ENCODE assay signal across 1 cellular context in genomic region chr19:38852231-38853044, GRCh38.
TF ChIP-seq lines count a peak whose summit lies in the region.

No MANE protein-coding gene starts in this region.

TF ChIP-seq in IMR-90, 13 proteins besides CTCF, POLR2A, EP300 and RAD21:
- TF ChIP-seq, protein P1, sequence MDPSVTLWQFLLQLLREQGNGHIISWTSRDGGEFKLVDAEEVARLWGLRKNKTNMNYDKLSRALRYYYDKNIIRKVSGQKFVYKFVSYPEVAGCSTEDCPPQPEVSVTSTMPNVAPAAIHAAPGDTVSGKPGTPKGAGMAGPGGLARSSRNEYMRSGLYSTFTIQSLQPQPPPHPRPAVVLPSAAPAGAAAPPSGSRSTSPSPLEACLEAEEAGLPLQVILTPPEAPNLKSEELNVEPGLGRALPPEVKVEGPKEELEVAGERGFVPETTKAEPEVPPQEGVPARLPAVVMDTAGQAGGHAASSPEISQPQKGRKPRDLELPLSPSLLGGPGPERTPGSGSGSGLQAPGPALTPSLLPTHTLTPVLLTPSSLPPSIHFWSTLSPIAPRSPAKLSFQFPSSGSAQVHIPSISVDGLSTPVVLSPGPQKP (IDR thresholded peaks at IDR 0.05; ENCODE audit: borderline replicate concordance, low read depth, low read length) = no peak
- TF ChIP-seq RCOR1 (IDR thresholded peaks at IDR 0.05; ENCODE audit: insufficient replicate concordance, low read length) (peak; percentile 66), SMC3 (IDR thresholded peaks at IDR 0.05; ENCODE audit: low read depth, low read length) (no peak), FOS (IDR thresholded peaks at IDR 0.05; ENCODE audit: low read depth, low read length) (no peak), NFE2L2 (IDR thresholded peaks at IDR 0.05; ENCODE audit: low read depth, low read length) (no peak), MXI1 (IDR thresholded peaks at IDR 0.05; ENCODE audit: borderline replicate concordance, low read depth, low read length) (no peak), MAZ (IDR thresholded peaks at IDR 0.05; ENCODE audit: borderline replicate concordance, low read depth, low read length) (no peak), BHLHE40 (IDR thresholded peaks at IDR 0.05; ENCODE audit: low read depth, low read length) (no peak), CEBPB (IDR thresholded peaks at IDR 0.05; ENCODE audit: low read depth, low read length) (no peak), CHD1 (IDR thresholded peaks at IDR 0.05; ENCODE audit: low read depth, low read length) (0 out of 2 replicates have a peak, but pooled peaks have one; percentile 34), RFX5 (IDR thresholded peaks at IDR 0.05; ENCODE audit: low read depth, low read length) (no peak), MAFK (IDR thresholded peaks at IDR 0.05; ENCODE audit: low read depth, low read length) (no peak)
